ENCODE assay signal across 15 cellular contexts in genomic region chr11:112062923-112063322, GRCh38. TPM values are rescaled to one million over a fixed set of nuclear protein-coding genes. Genes with fewer than 3 reads are reported as not detected.
DNase-seq lines count a peak whose midpoint lies in the region; ATAC-seq, FAIRE-seq and TF ChIP-seq lines count a peak whose summit lies in the region.
"Had no signal": no experiment of that assay in that cellular context is flagged by ENCODE, and none has a peak within 500 bp of the region (broad histone marks: within the 10 kb centered on the region; RNA-seq: fewer than 3 reads in every experiment).

No MANE protein-coding gene starts in this region.

- TF ChIP-seq CTCF in A549 (IDR thresholded peaks at IDR 0.05), result no peak
- TF ChIP-seq CTCF in Caco-2 (IDR thresholded peaks at IDR 0.05; ENCODE audit: insufficient read depth in 1 of 2, low read depth in 1 of 2, low read length in 1 of 2, severe bottlenecking in 1 of 2, unreplicated experiment in 1 of 2), result no peak
- TF ChIP-seq CTCF in OCI-LY7 (conservative IDR thresholded peaks at IDR 0.05; ENCODE audit: low read length), result no peak

- no peaks in the 10 kb centered on the region for H4K20me1 ChIP-seq in OCI-LY7 (ENCODE audit: insufficient read depth, low read length)

- no peaks in the 10 kb centered on the region for H3K9me2 ChIP-seq in OCI-LY7 (ENCODE audit: insufficient read depth, low read length)

- ATAC-seq in A549, result no peak
- ATAC-seq in HG03095 (IDR thresholded peaks at IDR 0.05; ENCODE audit: unreplicated experiment), result no peak
- ATAC-seq: CD8-positive, alpha-beta T cell had no signal

- H3K4me1 ChIP-seq in A549 (no peaks in the 10 kb centered on the region), Caco-2 (no peaks in the 10 kb centered on the region), OCI-LY7 (ENCODE audit: insufficient read depth, low read length, poor library complexity, severe bottlenecking) (no peaks in the 10 kb centered on the region)
- H3K4me1 ChIP-seq: HAP-1 had no signal

- TF ChIP-seq RAD21 in A549 (conservative IDR thresholded peaks at IDR 0.05 in 1 of 2, IDR thresholded peaks at IDR 0.05 in 1 of 2), result no peak

- TF ChIP-seq EP300 in A549 (IDR thresholded peaks at IDR 0.05), result no peak

- WGBS in A549 (ENCODE audit: missing lambda C conversion rate), result 80% methylated on average over 1 of the region's 1 CpG

- POLR2A ChIA-PET in A549 (lab: Yijun Ruan, JAX), result no interaction called here
- POLR2A ChIA-PET in Caco-2 (lab: Charles Lee), result no interaction called here
- POLR2A ChIA-PET in OCI-LY7 (lab: Charles Lee), result interaction anchor here (0.6 to 1.3 kb wide), 2 partner anchors 10 to 25 kb away, joined by 3 to 5 read pairs; no protein-coding TSS in a partner anchor

- H3K4me1 Mint-ChIP-seq in Caco-2 (ENCODE audit: low read depth, unreplicated experiment), result no peaks in the 10 kb centered on the region
- H3K4me1 Mint-ChIP-seq: CD14-positive monocyte had no signal

- H3K4me2 ChIP-seq in A549 (no peak overlapping the region), OCI-LY7 (ENCODE audit: low read length) (no peak overlapping the region)

- no peak overlapping the region for H3K4me3 Mint-ChIP-seq in Caco-2 (ENCODE audit: unreplicated experiment)
- H3K4me3 Mint-ChIP-seq: CD14-positive monocyte; CD8-positive, alpha-beta T cell; HFFc6 had no signal

- H3K4me3 ChIP-seq in A549 (no peak overlapping the region), Caco-2 (ENCODE audit: low read depth, low read length) (no peak overlapping the region), OCI-LY7 (ENCODE audit: low read depth, low read length, poor library complexity, severe bottlenecking) (no peak overlapping the region)
- H3K4me3 ChIP-seq: HAP-1 had no signal

- CTCF ChIA-PET in A549 (lab: Yijun Ruan, JAX), result no interaction called here
- CTCF ChIA-PET in Caco-2 (lab: Charles Lee), result no interaction called here
- CTCF ChIA-PET in OCI-LY7 (lab: Charles Lee; ENCODE audit: unreplicated experiment), result no interaction called here

- H3K36me3 ChIP-seq in Caco-2 (ENCODE audit: control insufficient read depth, insufficient read depth, low read length), result peaks cover 11% of the 10 kb centered on the region
- H3K36me3 ChIP-seq in OCI-LY7 (ENCODE audit: insufficient read depth, low read length), result peaks cover 52% of the 10 kb centered on the region

- H3K36me3 Mint-ChIP-seq in Caco-2 (ENCODE audit: insufficient read depth, unreplicated experiment), result peaks cover 53% of the 10 kb centered on the region

- no peak overlapping the region for H2AFZ ChIP-seq in OCI-LY7 (ENCODE audit: low read length)

- BruUV-seq in Caco-2 (replicated peaks; lab: Mats Ljungman, UMichigan) (TSS peak; percentile 53), OCI-LY7 (replicated peaks; lab: Mats Ljungman, UMichigan) (TSS peak; percentile 67)

- no peaks in the 10 kb centered on the region for H3K27me3 ChIP-seq in Caco-2 (replicated peaks; ENCODE audit: control insufficient read depth, insufficient read depth, low read length)

- no peaks in the 10 kb centered on the region for H3K27me3 Mint-ChIP-seq in Caco-2 (ENCODE audit: insufficient read depth, unreplicated experiment)

- FAIRE-seq in A549 (lab: Jason Lieb, UNC), result no peak
- FAIRE-seq: A204.1, H1 had no signal

- H3K27ac ChIP-seq in A549, result no peak overlapping the region
- H3K27ac ChIP-seq in OCI-LY7 (ENCODE audit: low read depth, low read length, poor library complexity, severe bottlenecking), result no peak overlapping the region

- DNase-seq in A549 (ENCODE audit: low read depth in 1 of 2, low spot score in 1 of 2), result no peak
- no peak for DNase-seq in Caco-2
- no peak for DNase-seq in OCI-LY7 (ENCODE audit: low spot score)
- DNase-seq in hepatic stellate cell (ENCODE audit: low spot score), result peak; percentile 9
- DNase-seq in SHP77 treated with DMSO at 0.1 percent for 48 hours (lab: John Stamatoyannopoulos, UW), result no peak
- no peak for DNase-seq in NCI-H1436 (lab: John Stamatoyannopoulos, UW)
- DNase-seq: CD8-positive, alpha-beta T cell; COR-L47; DMS53; HFFc6 had no signal

- H3K79me2 ChIP-seq in OCI-LY7 (ENCODE audit: insufficient read depth, low read depth, low read length), result no peaks in the 10 kb centered on the region

- H3K9me3 ChIP-seq in A549 (no peaks in the 10 kb centered on the region), Caco-2 (no peaks in the 10 kb centered on the region), OCI-LY7 (ENCODE audit: low read length) (no peaks in the 10 kb centered on the region)
- H3K9me3 ChIP-seq: HAP-1 had no signal

- H3K27ac Mint-ChIP-seq in Caco-2 (ENCODE audit: unreplicated experiment), result no peak overlapping the region
- H3K27ac Mint-ChIP-seq: CD8-positive, alpha-beta T cell; HFFc6 had no signal

- no peak for TF ChIP-seq POLR2A in A549 (IDR thresholded peaks at IDR 0.05; ENCODE audit: low read length)

- no peaks in the 10 kb centered on the region for H3K9me3 Mint-ChIP-seq in Caco-2 (ENCODE audit: unreplicated experiment)
- H3K9me3 Mint-ChIP-seq: CD14-positive monocyte; CD8-positive, alpha-beta T cell; HFFc6 had no signal

- intact Hi-C loops in Caco-2 (cut with micrococcal nuclease; ENCODE audit: unreplicated experiment) (no loop called here), OCI-LY7 (cut with micrococcal nuclease; ENCODE audit: unreplicated experiment) (no loop called here)

TF ChIP-seq in A549, 52 proteins besides CTCF, POLR2A, EP300 and RAD21 (continues in another document):
- TF ChIP-seq ZSCAN20 (CRISPR knock-in tag; IDR thresholded peaks at IDR 0.05), result no peak
- peak; percentile 61 for TF ChIP-seq MAFK (IDR thresholded peaks at IDR 0.05; ENCODE audit: partially characterized antibody)

RNA-seq across cellular contexts. Expression of gene PIH1D2, which starts 10.9 kb away (rescaled TPM):
- polyA plus RNA-seq in A549 (2011; rRNA removed) (1.4 and 1.9 TPM in 2 replicates), A549 (2017; fragmentation: RNase III; extraction: RNeasy Plus Mini Kit Qiagen cat#74134 plus additional on column Dnase treatment) (0.98 to 1.3 TPM (median 1.2 TPM) in 3 replicates)
- 0.42 and 0.56 TPM in 2 replicates for polyA plus RNA-seq in A549 (2012; cell fraction: cytosol; rRNA removed)
- 0.17 and 0.21 TPM in 2 replicates for polyA plus RNA-seq in A549 (2012; cell fraction: nucleus; rRNA removed)
- 0.24 and 0.29 TPM in 2 replicates for polyA minus RNA-seq in A549 (2011; rRNA and poly(A)+ RNA removed)
- total RNA-seq in Caco-2 (2022) (2.6 and 2.7 TPM in 2 replicates), OCI-LY7 (2022) (0.61 and 2.6 TPM in 2 replicates)
- total RNA-seq in OCI-LY7 (2014; rRNA removed; shearing (Covaris generic)), result 0.95 and 1.3 TPM in 2 replicates
- polyA plus RNA-seq: CD14-positive monocyte had no signal

RNA-seq across cellular contexts. Expression of gene NKAPD1, which starts 11.2 kb away (rescaled TPM):
- polyA plus RNA-seq in A549 (2011; rRNA removed) (14.3 and 20.1 TPM in 2 replicates), A549 (2017; fragmentation: RNase III; extraction: RNeasy Plus Mini Kit Qiagen cat#74134 plus additional on column Dnase treatment) (13.4 to 16.9 TPM (median 16.6 TPM) in 3 replicates)
- 3.9 and 4.0 TPM in 2 replicates for polyA plus RNA-seq in A549 (2012; cell fraction: cytosol; rRNA removed)
- polyA plus RNA-seq in A549 (2012; cell fraction: nucleus; rRNA removed), result 1.8 and 2.2 TPM in 2 replicates
- polyA minus RNA-seq in A549 (2011; rRNA and poly(A)+ RNA removed), result 6.9 and 7.3 TPM in 2 replicates
- total RNA-seq in Caco-2 (2022) (36.9 and 37.4 TPM in 2 replicates), OCI-LY7 (2022) (30.7 and 31.1 TPM in 2 replicates)
- 21.3 and 39.6 TPM in 2 replicates for total RNA-seq in OCI-LY7 (2014; rRNA removed; shearing (Covaris generic))

RNA-seq across cellular contexts. Expression of gene TIMM8B, which starts 23.6 kb away (rescaled TPM):
- polyA plus RNA-seq in A549 (2011; rRNA removed) (84.5 and 126 TPM in 2 replicates), A549 (2017; fragmentation: RNase III; extraction: RNeasy Plus Mini Kit Qiagen cat#74134 plus additional on column Dnase treatment) (85.3 to 94.0 TPM (median 87.6 TPM) in 3 replicates)
- 138 and 171 TPM in 2 replicates for polyA plus RNA-seq in A549 (2012; cell fraction: cytosol; rRNA removed)
- polyA plus RNA-seq in A549 (2012; cell fraction: nucleus; rRNA removed), result 45.7 and 50.6 TPM in 2 replicates
- polyA minus RNA-seq in A549 (2011; rRNA and poly(A)+ RNA removed), result 18.1 and 20.9 TPM in 2 replicates
- total RNA-seq in Caco-2 (2022) (147 and 154 TPM in 2 replicates), OCI-LY7 (2022) (41.3 and 58.2 TPM in 2 replicates)
- total RNA-seq in OCI-LY7 (2014; rRNA removed; shearing (Covaris generic)), result 71.3 and 94.3 TPM in 2 replicates

RNA-seq across cellular contexts. Expression of gene SDHD, which starts 23.8 kb away (rescaled TPM):
- polyA plus RNA-seq in A549 (2011; rRNA removed) (86.3 and 122 TPM in 2 replicates), A549 (2017; fragmentation: RNase III; extraction: RNeasy Plus Mini Kit Qiagen cat#74134 plus additional on column Dnase treatment) (91.5 to 94.5 TPM (median 94.1 TPM) in 3 replicates)
- 168 and 181 TPM in 2 replicates for polyA plus RNA-seq in A549 (2012; cell fraction: cytosol; rRNA removed)
- polyA plus RNA-seq in A549 (2012; cell fraction: nucleus; rRNA removed), result 105 and 129 TPM in 2 replicates
- polyA minus RNA-seq in A549 (2011; rRNA and poly(A)+ RNA removed), result 159 and 229 TPM in 2 replicates
- total RNA-seq in Caco-2 (2022) (157 and 166 TPM in 2 replicates), OCI-LY7 (2022) (77.1 and 85.6 TPM in 2 replicates)
- total RNA-seq in OCI-LY7 (2014; rRNA removed; shearing (Covaris generic)), result 43.5 and 58.8 TPM in 2 replicates

RNA-seq across cellular contexts. Expression of gene DLAT, which starts 37.7 kb away (rescaled TPM):
- 33.0 and 42.8 TPM in 2 replicates for polyA plus RNA-seq in A549 (2011; rRNA removed)
- polyA plus RNA-seq in A549 (2012; cell fraction: cytosol; rRNA removed), result 15.6 and 17.9 TPM in 2 replicates
- polyA plus RNA-seq in A549 (2012; cell fraction: nucleus; rRNA removed), result 10.3 and 11.2 TPM in 2 replicates
- polyA plus RNA-seq in A549 (2017; fragmentation: RNase III; extraction: RNeasy Plus Mini Kit Qiagen cat#74134 plus additional on column Dnase treatment), result 32.1 to 33.3 TPM (median 32.5 TPM) in 3 replicates
- polyA minus RNA-seq in A549 (2011; rRNA and poly(A)+ RNA removed), result 22.6 and 25.4 TPM in 2 replicates
- 99.3 and 100.0 TPM in 2 replicates for total RNA-seq in Caco-2 (2022)
- total RNA-seq in OCI-LY7 (2014; rRNA removed; shearing (Covaris generic)), result 34.5 and 42.0 TPM in 2 replicates
- total RNA-seq in OCI-LY7 (2022), result 46.0 and 54.1 TPM in 2 replicates
